13 cellular contexts compared by ENCODE assay signal in genomic region chr2:75287624-75288313, GRCh38.
DNase-seq lines count a peak whose midpoint lies in the region; ATAC-seq and TF ChIP-seq lines count a peak whose summit lies in the region.
"Had no signal": no experiment of that assay in that cellular context is flagged by ENCODE, and none has a peak within 500 bp of the region (broad histone marks: within the 10 kb centered on the region; RNA-seq: fewer than 3 reads in every experiment).

No MANE protein-coding gene starts in this region.

- DNase-seq in CD14-positive monocyte (ENCODE audit: low spot score) (no peak), NOMO-1 treated with dmso at 0.1 percent for 144 hours (lab: John Stamatoyannopoulos, UW; ENCODE audit: unreplicated experiment) (peak; percentile 2), Peyer's patch (no peak), superior temporal gyrus (ENCODE audit: extremely low spot score) (no peak)
- no peak for DNase-seq in activated naive CD4-positive, alpha-beta T cell treated with anti-CD3 and anti-CD28 coated beads, Interleukin-2, amount 50 U/mL, for 72 hours (ENCODE audit: low spot score in 2 of 2)
- no peak for DNase-seq in activated T-cell treated with anti-CD3 and anti-CD28 coated beads, Interleukin-2, amount 50 U/mL, for 72 hours
- DNase-seq: body of pancreas, DND-41, right lobe of liver had no signal

- H3K36me3 ChIP-seq in Peyer's patch: no peaks in the 10 kb centered on the region
- H3K36me3 ChIP-seq: right lobe of liver, thoracic aorta had no signal

- no peak overlapping the region for H3K27ac ChIP-seq in Peyer's patch
- H3K27ac ChIP-seq: body of pancreas, right lobe of liver, thoracic aorta had no signal

- peak overlapping the region; percentile 4 to 68 (median 30) for H3K27ac Mint-ChIP-seq in CD14-positive monocyte
- H3K27ac Mint-ChIP-seq in activated naive CD4-positive, alpha-beta T cell treated with anti-CD3 and anti-CD28 coated beads, Interleukin-2, amount 50 U/mL, for 72 hours: no peak overlapping the region
- H3K27ac Mint-ChIP-seq in activated T-cell treated with anti-CD3 and anti-CD28 coated beads, Interleukin-2, amount 50 U/mL, for 72 hours: no peak overlapping the region

- H3K4me3 ChIP-seq in Peyer's patch: no peak overlapping the region
- H3K4me3 ChIP-seq: body of pancreas, K562, right lobe of liver, thoracic aorta had no signal

- H3K27me3 ChIP-seq in Peyer's patch: no peaks in the 10 kb centered on the region
- H3K27me3 ChIP-seq: body of pancreas, right lobe of liver had no signal

- H3K27me3 Mint-ChIP-seq in CD14-positive monocyte (ENCODE audit: low read depth in 3 of 3): no peaks in the 10 kb centered on the region
- no peaks in the 10 kb centered on the region for H3K27me3 Mint-ChIP-seq in activated T-cell treated with anti-CD3 and anti-CD28 coated beads, Interleukin-2, amount 50 U/mL, for 72 hours (ENCODE audit: low read depth)

- TF ChIP-seq POLR2A in Peyer's patch (IDR thresholded peaks at IDR 0.05): no peak

- peaks cover 0 to 4% (median 0%) of the 10 kb centered on the region in 7 donors for H3K9me3 Mint-ChIP-seq in CD14-positive monocyte
- peaks cover 0 to 10% of the 10 kb centered on the region in 2 donors for H3K9me3 Mint-ChIP-seq in activated naive CD4-positive, alpha-beta T cell treated with anti-CD3 and anti-CD28 coated beads, Interleukin-2, amount 50 U/mL, for 72 hours
- H3K9me3 Mint-ChIP-seq in activated T-cell treated with anti-CD3 and anti-CD28 coated beads, Interleukin-2, amount 50 U/mL, for 72 hours: peaks cover 0 to 4% of the 10 kb centered on the region in 2 donors

- H3K4me3 Mint-ChIP-seq in CD14-positive monocyte: no peak overlapping the region
- H3K4me3 Mint-ChIP-seq in activated T-cell treated with anti-CD3 and anti-CD28 coated beads, Interleukin-2, amount 50 U/mL, for 72 hours: no peak overlapping the region

- no peaks in the 10 kb centered on the region for H3K36me3 Mint-ChIP-seq in CD14-positive monocyte
- peaks cover 0 to 5% of the 10 kb centered on the region in 2 donors for H3K36me3 Mint-ChIP-seq in activated naive CD4-positive, alpha-beta T cell treated with anti-CD3 and anti-CD28 coated beads, Interleukin-2, amount 50 U/mL, for 72 hours
- H3K36me3 Mint-ChIP-seq in activated T-cell treated with anti-CD3 and anti-CD28 coated beads, Interleukin-2, amount 50 U/mL, for 72 hours (ENCODE audit: insufficient read depth in 2 of 2): peaks cover 0 to 2% of the 10 kb centered on the region in 2 donors

- peak; percentile 47 for ATAC-seq in GM19372 (IDR thresholded peaks at IDR 0.05; ENCODE audit: low read depth, unreplicated experiment)
- ATAC-seq in HG02870 (IDR thresholded peaks at IDR 0.05; ENCODE audit: unreplicated experiment): peak; percentile 38
- ATAC-seq in activated naive CD4-positive, alpha-beta T cell treated with anti-CD3 and anti-CD28 coated beads, Interleukin-2, amount 50 U/mL, for 72 hours: no peak
- no peak for ATAC-seq in activated T-cell treated with anti-CD3 and anti-CD28 coated beads, Interleukin-2, amount 50 U/mL, for 72 hours (replicated peaks in 1 of 2)
- ATAC-seq: body of pancreas, K562 had no signal

- TF ChIP-seq CTCF in CD14-positive monocyte (IDR thresholded peaks at IDR 0.05): no peak
- no peak for TF ChIP-seq CTCF in Peyer's patch (IDR thresholded peaks at IDR 0.05)

- H3K4me1 Mint-ChIP-seq in CD14-positive monocyte: peaks cover 16% of the 10 kb centered on the region
- H3K4me1 Mint-ChIP-seq in activated T-cell treated with anti-CD3 and anti-CD28 coated beads, Interleukin-2, amount 50 U/mL, for 72 hours (ENCODE audit: low read depth): no peaks in the 10 kb centered on the region

- no peaks in the 10 kb centered on the region for H3K9me3 ChIP-seq in Peyer's patch
- H3K9me3 ChIP-seq: body of pancreas, right lobe of liver, thoracic aorta had no signal

- intact Hi-C loops in CD14-positive monocyte (cut with micrococcal nuclease): no loop called here

- no peaks in the 10 kb centered on the region for H3K4me1 ChIP-seq in Peyer's patch
- H3K4me1 ChIP-seq: body of pancreas, right lobe of liver had no signal

Comparison
In these comparisons a context has a peak if more than half of its experiments do, and no peak if none do; other contexts are left out.
1. H3K27ac Mint-ChIP-seq: peak in CD14-positive monocyte (7 of 7); none in activated naive CD4-positive, alpha-beta T cell treated with anti-CD3 and anti-CD28 coated beads, Interleukin-2, amount 50 U/mL, for 72 hours (0 of 2) and activated T-cell treated with anti-CD3 and anti-CD28 coated beads, Interleukin-2, amount 50 U/mL, for 72 hours (single experiment).
2. ATAC-seq: peak in GM19372 (single experiment) and HG02870 (single experiment); none in activated naive CD4-positive, alpha-beta T cell treated with anti-CD3 and anti-CD28 coated beads, Interleukin-2, amount 50 U/mL, for 72 hours (0 of 2) and activated T-cell treated with anti-CD3 and anti-CD28 coated beads, Interleukin-2, amount 50 U/mL, for 72 hours (0 of 2).